Comparison of ENCODE assay signal across 13 cellular contexts in the genomic region with DNA sequence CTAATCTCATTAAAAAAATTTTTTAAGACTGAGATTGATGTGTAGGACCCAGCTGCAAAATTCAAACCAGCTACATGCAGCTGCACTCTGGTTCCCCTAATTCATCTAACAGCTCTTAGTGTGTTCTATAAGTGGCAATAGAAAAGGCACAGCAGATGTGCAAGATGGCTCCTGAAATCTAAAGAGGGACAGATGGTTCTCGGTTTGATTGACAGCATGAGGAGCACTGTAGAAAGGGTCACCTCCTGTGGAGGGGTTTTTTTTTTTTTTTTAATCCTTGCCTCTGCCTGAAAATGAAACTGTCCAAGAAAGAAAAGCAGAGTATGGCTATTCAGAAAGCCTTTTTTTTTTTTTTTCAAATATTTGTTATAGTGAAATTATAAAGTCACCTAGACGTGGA. TPM values are rescaled to one million over a fixed set of nuclear protein-coding genes. Genes with fewer than 3 reads are reported as not detected.
DNase-seq lines count a peak whose midpoint lies in the region; ATAC-seq, FAIRE-seq and TF ChIP-seq lines count a peak whose summit lies in the region.
"Had no signal": no experiment of that assay in that cellular context is flagged by ENCODE, and none has a peak within 500 bp of the region (broad histone marks: within the 10 kb centered on the region; RNA-seq: fewer than 3 reads in every experiment).

No MANE protein-coding gene starts in this region.

- peaks cover 6% of the 10 kb centered on the region for H3K4me1 Mint-ChIP-seq in activated T-cell treated with anti-CD3 and anti-CD28 coated beads, Interleukin-2, amount 50 U/mL, for 24 hours (ENCODE audit: low read depth)

- H3K9me3 Mint-ChIP-seq in activated T-cell treated with anti-CD3 and anti-CD28 coated beads, Interleukin-2, amount 50 U/mL, for 24 hours: no peaks in the 10 kb centered on the region
- H3K9me3 Mint-ChIP-seq: GM23338; stimulated activated memory B cell treated with anti-CD40 and anti-IgM and Interleukin-4, amounts not matched to agents 10 μg/mL and 1 μg/mL and 100 μg/mL, for 72 hours had no signal

- no peak overlapping the region for H3K27ac Mint-ChIP-seq in activated T-cell treated with anti-CD3 and anti-CD28 coated beads, Interleukin-2, amount 50 U/mL, for 24 hours
- H3K27ac Mint-ChIP-seq: activated naive CD8-positive, alpha-beta T cell; GM23338; stimulated activated memory B cell treated with anti-CD40 and anti-IgM and Interleukin-4, amounts not matched to agents 10 μg/mL and 1 μg/mL and 100 μg/mL, for 72 hours had no signal

- peak; percentile 73 for FAIRE-seq in GM12892 (lab: Jason Lieb, UNC)
- FAIRE-seq: endometrium had no signal

- peaks cover 2% of the 10 kb centered on the region for H3K27me3 Mint-ChIP-seq in activated T-cell treated with anti-CD3 and anti-CD28 coated beads, Interleukin-2, amount 50 U/mL, for 24 hours
- H3K27me3 Mint-ChIP-seq: stimulated activated memory B cell treated with anti-CD40 and anti-IgM and Interleukin-4, amounts not matched to agents 10 μg/mL and 1 μg/mL and 100 μg/mL, for 72 hours had no signal

- TF ChIP-seq POLR2A in GM12892 (IDR thresholded peaks at IDR 0.05; ENCODE audit: low read depth, low read length): no peak

- ATAC-seq in GM21390 (IDR thresholded peaks at IDR 0.05; ENCODE audit: unreplicated experiment) (peak; percentile 70), HG03432 (IDR thresholded peaks at IDR 0.05; ENCODE audit: unreplicated experiment) (peak; percentile 86)
- ATAC-seq: GM23338; stimulated activated memory B cell treated with anti-CD40 and anti-IgM and Interleukin-4, amounts not matched to agents 10 μg/mL and 1 μg/mL and 100 μg/mL, for 72 hours had no signal

- H3K36me3 Mint-ChIP-seq in activated T-cell treated with anti-CD3 and anti-CD28 coated beads, Interleukin-2, amount 50 U/mL, for 24 hours (ENCODE audit: low read depth): no peaks in the 10 kb centered on the region
- H3K36me3 Mint-ChIP-seq: stimulated activated memory B cell treated with anti-CD40 and anti-IgM and Interleukin-4, amounts not matched to agents 10 μg/mL and 1 μg/mL and 100 μg/mL, for 72 hours had no signal

- DNase-seq in GM12892 (ENCODE audit: insufficient read length): no peak
- peak; percentile 95 to 99 for DNase-seq in NCI-H524 (lab: John Stamatoyannopoulos, UW)
- no peak for DNase-seq in activated T-cell treated with anti-CD3 and anti-CD28 coated beads, Interleukin-2, amount 50 U/mL, for 24 hours
- no peak for DNase-seq in SKM-1 (lab: John Stamatoyannopoulos, UW; ENCODE audit: unreplicated experiment)
- no peak for DNase-seq in HK-2 (ENCODE audit: unreplicated experiment)
- DNase-seq in NCI-H2107 treated with DMSO at 0.1 percent for 48 hours (lab: John Stamatoyannopoulos, UW; ENCODE audit: unreplicated experiment): no peak
- DNase-seq: kidney glomerular epithelial cell had no signal

- no peak overlapping the region for H3K4me3 Mint-ChIP-seq in activated T-cell treated with anti-CD3 and anti-CD28 coated beads, Interleukin-2, amount 50 U/mL, for 24 hours
- H3K4me3 Mint-ChIP-seq: activated naive CD8-positive, alpha-beta T cell; GM23338; stimulated activated memory B cell treated with anti-CD40 and anti-IgM and Interleukin-4, amounts not matched to agents 10 μg/mL and 1 μg/mL and 100 μg/mL, for 72 hours had no signal

RNA-seq across cellular contexts. Expression of gene OCIAD1, which starts 16.9 kb away (rescaled TPM):
- polyA plus RNA-seq in GM12892 (2012; ENCODE audit: missing spikeins): 121 TPM

RNA-seq across cellular contexts. Expression of gene FRYL, which starts 33.9 kb away (rescaled TPM):
- polyA plus RNA-seq in GM12892 (2012; ENCODE audit: missing spikeins): 18.9 TPM

Comparison
In these comparisons a context has a peak if more than half of its experiments do, and no peak if none do; other contexts are left out.
1. DNase-seq: peak in NCI-H524 (2 of 2); none in GM12892 (single experiment), activated T-cell treated with anti-CD3 and anti-CD28 coated beads, Interleukin-2, amount 50 U/mL, for 24 hours (single experiment), SKM-1 (single experiment), HK-2 (single experiment) and NCI-H2107 treated with DMSO at 0.1 percent for 48 hours (single experiment).